In genomic region chr10:124005091-124005490, GRCh38 we compare ENCODE assay signal across 23 cellular contexts.
DNase-seq lines count a peak whose midpoint lies in the region; ATAC-seq and TF ChIP-seq lines count a peak whose summit lies in the region.
"Had no signal": no experiment of that assay in that cellular context is flagged by ENCODE, and none has a peak within 500 bp of the region (broad histone marks: within the 10 kb centered on the region; RNA-seq: fewer than 3 reads in every experiment).

No MANE protein-coding gene starts in this region.

- no peaks in the 10 kb centered on the region for H3K9me3 Mint-ChIP-seq in activated CD4-positive, alpha-beta T cell treated with anti-CD3 and anti-CD28 coated beads, Interleukin-2, amount 10 ng/mL, durations not matched to agents 24 days and 14 days
- H3K9me3 Mint-ChIP-seq: brain; effector memory CD8-positive, alpha-beta T cell; HFFc6 had no signal

- peak; percentile 34 for DNase-seq in activated CD8-positive, alpha-beta memory T cell treated with anti-CD3 and anti-CD28 coated beads, Interleukin-2, amount 50 U/mL, for 48 hours
- DNase-seq in activated CD8-positive, alpha-beta memory T cell treated with anti-CD3 and anti-CD28 coated beads for 24 hours = no peak
- no peak for DNase-seq in esophagus squamous epithelium (lab: John Stamatoyannopoulos, UW)
- no peak for DNase-seq in transverse colon
- no peak for DNase-seq in heart left ventricle
- DNase-seq in activated CD4-positive, alpha-beta T cell treated with anti-CD3 and anti-CD28 coated beads, Interleukin-2, amount 10 ng/mL, durations not matched to agents 24 days and 14 days = no peak
- DNase-seq in NCI-H1092 (lab: John Stamatoyannopoulos, UW) = no peak
- DNase-seq: activated CD4-positive, alpha-beta T cell treated with anti-CD3 and anti-CD28 coated beads, Interleukin-2, amount 50 U/mL, for 1 hour; effector memory CD8-positive, alpha-beta T cell; HFFc6; left cardiac atrium; NCI-H1105; NCI-H2081 treated with DMSO at 0.1 percent for 48 hours; NCI-H510A; stimulated activated CD4-positive, alpha-beta T cell treated with anti-CD3 and anti-CD28 coated beads, Interleukin-2, amount 100 ng/mL, for 48 hours; stimulated activated naive CD4-positive, alpha-beta T cell; T-helper 2 cell; thyroid gland had no signal

- no peaks in the 10 kb centered on the region for H3K27me3 Mint-ChIP-seq in activated CD4-positive, alpha-beta T cell treated with anti-CD3 and anti-CD28 coated beads, Interleukin-2, amount 10 ng/mL, durations not matched to agents 24 days and 14 days

- H3K27ac Mint-ChIP-seq in activated CD4-positive, alpha-beta T cell treated with anti-CD3 and anti-CD28 coated beads, Interleukin-2, amount 10 ng/mL, durations not matched to agents 24 days and 14 days = no peak overlapping the region
- H3K27ac Mint-ChIP-seq: effector memory CD8-positive, alpha-beta T cell; HFFc6 had no signal

- no peak overlapping the region for H3K4me3 Mint-ChIP-seq in activated CD4-positive, alpha-beta T cell treated with anti-CD3 and anti-CD28 coated beads, Interleukin-2, amount 10 ng/mL, durations not matched to agents 24 days and 14 days
- H3K4me3 Mint-ChIP-seq: brain; effector memory CD8-positive, alpha-beta T cell; HFFc6 had no signal

- no peaks in the 10 kb centered on the region for H3K36me3 Mint-ChIP-seq in activated CD4-positive, alpha-beta T cell treated with anti-CD3 and anti-CD28 coated beads, Interleukin-2, amount 10 ng/mL, durations not matched to agents 24 days and 14 days (ENCODE audit: low read depth)

- peaks cover 0 to 21% (median 11%) of the 10 kb centered on the region in 3 donors for H3K4me1 ChIP-seq in esophagus squamous epithelium
- H3K4me1 ChIP-seq in muscle layer of duodenum (ENCODE audit: control insufficient read depth in 1 of 2, insufficient read depth in 2 of 2, low read length in 2 of 2) = peaks cover 5 to 41% of the 10 kb centered on the region in 2 donors
- peaks cover 0 to 27% (median 12%) of the 10 kb centered on the region in 4 donors for H3K4me1 ChIP-seq in transverse colon
- H3K4me1 ChIP-seq in heart left ventricle = peaks cover 0 to 10% (median 0%) of the 10 kb centered on the region in 12 donors
- H3K4me1 ChIP-seq: prostate gland, thyroid gland had no signal

- TF ChIP-seq POLR2A in esophagus squamous epithelium (IDR thresholded peaks at IDR 0.05) (no peak), transverse colon (IDR thresholded peaks at IDR 0.05) (no peak), heart left ventricle (IDR thresholded peaks at IDR 0.05) (no peak)

- no peaks in the 10 kb centered on the region for H3K4me1 Mint-ChIP-seq in activated CD4-positive, alpha-beta T cell treated with anti-CD3 and anti-CD28 coated beads, Interleukin-2, amount 10 ng/mL, durations not matched to agents 24 days and 14 days

- intact Hi-C loops in esophagus squamous epithelium (cut with DNase I) = no loop called here
- intact Hi-C loops in transverse colon (cut with DNase I; ENCODE audit: low total_unique reads) = loop anchor here (5.0 kb wide), 1 partner anchor 92 kb away; no protein-coding TSS in a partner anchor
- intact Hi-C loops in heart left ventricle (cut with DNase I) = no loop called here
- intact Hi-C loops in activated CD4-positive, alpha-beta T cell treated with anti-CD3 and anti-CD28 coated beads, Interleukin-2, amount 10 ng/mL, durations not matched to agents 24 days and 14 days (cut with micrococcal nuclease) = no loop called here

- peak overlapping the region in 3 of 4 donors; percentile 47 to 77 (median 74) for H3K27ac ChIP-seq in esophagus squamous epithelium
- H3K27ac ChIP-seq in muscle layer of duodenum (ENCODE audit: low read length) = peak overlapping the region; percentile 58
- peak overlapping the region; percentile 54 to 78 (median 73) for H3K27ac ChIP-seq in transverse colon
- peak overlapping the region in 1 of 12 donors; percentile 84 for H3K27ac ChIP-seq in heart left ventricle
- H3K27ac ChIP-seq: skin epidermis, thyroid gland had no signal

- H3K4me3 ChIP-seq in esophagus squamous epithelium (no peak overlapping the region), muscle layer of duodenum (ENCODE audit: low read depth in 1 of 2, low read length in 2 of 2) (no peak overlapping the region), transverse colon (no peak overlapping the region), heart left ventricle (no peak overlapping the region)
- H3K4me3 ChIP-seq: GM12878, prostate gland, skin epidermis, thyroid gland had no signal

- TF ChIP-seq EP300 in transverse colon (IDR thresholded peaks at IDR 0.05; ENCODE audit: low read depth) = no peak

- in situ Hi-C loops in transverse colon (cut with MboI; ENCODE audit: low pct_ligation_motif_present in 1 of 4, low pct_unique_long_range_greater_than_20kb in 1 of 4, low sequenced_read_pairs in 3 of 4) = loop anchor here in 1 of 4 donors (5.0 kb wide), 1 partner anchor 382 kb away; no protein-coding TSS in a partner anchor

- WGBS in esophagus squamous epithelium, 2 donors = 76 to 96% methylated on average over 5 to 6 of the region's 10 CpGs
- 60 to 83% methylated on average over 1 to 10 of the region's 10 CpGs for WGBS in transverse colon (ENCODE audit: low coverage in 1 of 2), 2 donors
- WGBS in heart left ventricle, 4 donors = 84 to 97% (median 89%) methylated on average over 8 to 10 of the region's 10 CpGs

- no peaks in the 10 kb centered on the region for H3K27me3 ChIP-seq in esophagus squamous epithelium
- H3K27me3 ChIP-seq in muscle layer of duodenum (ENCODE audit: low read depth, low read length) = no peaks in the 10 kb centered on the region
- H3K27me3 ChIP-seq in transverse colon = no peaks in the 10 kb centered on the region
- H3K27me3 ChIP-seq in heart left ventricle = no peaks in the 10 kb centered on the region
- H3K27me3 ChIP-seq: thyroid gland had no signal

- ATAC-seq in heart left ventricle = no peak
- ATAC-seq: effector memory CD8-positive, alpha-beta T cell; GM12878; left cardiac atrium had no signal

- TF ChIP-seq CTCF in esophagus squamous epithelium (IDR thresholded peaks at IDR 0.05) (no peak), transverse colon (IDR thresholded peaks at IDR 0.05) (no peak), heart left ventricle (IDR thresholded peaks at IDR 0.05) (no peak)

- H3K9me3 ChIP-seq in esophagus squamous epithelium (no peaks in the 10 kb centered on the region), muscle layer of duodenum (ENCODE audit: control insufficient read depth in 1 of 2, low read length in 2 of 2) (no peaks in the 10 kb centered on the region), transverse colon (no peaks in the 10 kb centered on the region), heart left ventricle (no peaks in the 10 kb centered on the region)
- H3K9me3 ChIP-seq: prostate gland, thyroid gland had no signal

- H3K36me3 ChIP-seq in esophagus squamous epithelium (peaks cover 6 to 28% (median 11%) of the 10 kb centered on the region in 3 donors), muscle layer of duodenum (ENCODE audit: control insufficient read depth in 1 of 2, insufficient read depth in 2 of 2, low read length in 2 of 2) (peaks cover 0 to 9% of the 10 kb centered on the region in 2 donors), transverse colon (no peaks in the 10 kb centered on the region), heart left ventricle (peaks cover 0 to 38% (median 2%) of the 10 kb centered on the region in 9 donors)
- H3K36me3 ChIP-seq: prostate gland had no signal
